ENCODE assay signal across 28 cellular contexts in genomic region chr20:34673411-34673810, GRCh38.
"Had no signal": no experiment of that assay in that cellular context is flagged by ENCODE, and none has a peak within 500 bp of the region (broad histone marks: within the 10 kb centered on the region; RNA-seq: fewer than 3 reads in every experiment).

No MANE protein-coding gene starts in this region.

- H3K27ac Mint-ChIP-seq: dendritic cell treated with granulocyte-macrophage colony-stimulating factor and Interleukin-4, amounts not matched to agents 40 ng/mL and 50 ng/mL, for 4 days; effector memory CD8-positive, alpha-beta T cell; endodermal cell; mesothelial cell of epicardium; naive thymus-derived CD8-positive, alpha-beta T cell had no signal

- DNase-seq: cortex of kidney; effector CD8-positive, alpha-beta T cell; effector memory CD8-positive, alpha-beta T cell; endodermal cell; erythroblast; esophagus squamous epithelium; foreskin fibroblast; foreskin melanocyte; gastrocnemius medialis; glutamatergic neuron; head of caudate nucleus; heart right ventricle; hippocampal formation; left cardiac atrium; left lung; left ventricle myocardium superior; lower lobe of right lung; mesenchymal stem cell; mucosa of descending colon; naive B cell; naive thymus-derived CD8-positive, alpha-beta T cell had no signal

- H3K4me3 Mint-ChIP-seq: dendritic cell treated with granulocyte-macrophage colony-stimulating factor and Interleukin-4, amounts not matched to agents 40 ng/mL and 50 ng/mL, for 4 days; effector memory CD8-positive, alpha-beta T cell; endodermal cell; mesothelial cell of epicardium; naive thymus-derived CD8-positive, alpha-beta T cell had no signal

- H3K36me3 ChIP-seq: esophagus squamous epithelium, gastrocnemius medialis, heart right ventricle, left lung, lower lobe of right lung had no signal

- FAIRE-seq: endometrium, islet of Langerhans, keratinocyte had no signal

- H3K27me3 Mint-ChIP-seq: dendritic cell treated with granulocyte-macrophage colony-stimulating factor and Interleukin-4, amounts not matched to agents 40 ng/mL and 50 ng/mL, for 4 days; effector memory CD8-positive, alpha-beta T cell; naive B cell; naive thymus-derived CD8-positive, alpha-beta T cell had no signal

- H3K27ac ChIP-seq: epithelial cell of prostate, esophagus squamous epithelium, gastrocnemius medialis, heart right ventricle, left lung, lower lobe of right lung had no signal

- H3K27me3 ChIP-seq: esophagus squamous epithelium, gastrocnemius medialis, heart right ventricle, left lung had no signal

- H3K9me3 Mint-ChIP-seq: dendritic cell treated with granulocyte-macrophage colony-stimulating factor and Interleukin-4, amounts not matched to agents 40 ng/mL and 50 ng/mL, for 4 days; effector memory CD8-positive, alpha-beta T cell; naive B cell had no signal

- H3K4me3 ChIP-seq: esophagus squamous epithelium, gastrocnemius medialis, heart right ventricle, left lung, lower lobe of right lung, mucosa of descending colon had no signal

- ATAC-seq: effector memory CD8-positive, alpha-beta T cell; esophagus mucosa; gastrocnemius medialis; heart right ventricle; left cardiac atrium; left lung; left ventricle myocardium superior; lower lobe of right lung; mucosa of descending colon; naive thymus-derived CD8-positive, alpha-beta T cell had no signal

- H3K9me3 ChIP-seq: esophagus squamous epithelium, gastrocnemius medialis, left lung, lower lobe of right lung, mucosa of descending colon had no signal
